ENCODE assay signal across 19 cellular contexts in the genomic region with DNA sequence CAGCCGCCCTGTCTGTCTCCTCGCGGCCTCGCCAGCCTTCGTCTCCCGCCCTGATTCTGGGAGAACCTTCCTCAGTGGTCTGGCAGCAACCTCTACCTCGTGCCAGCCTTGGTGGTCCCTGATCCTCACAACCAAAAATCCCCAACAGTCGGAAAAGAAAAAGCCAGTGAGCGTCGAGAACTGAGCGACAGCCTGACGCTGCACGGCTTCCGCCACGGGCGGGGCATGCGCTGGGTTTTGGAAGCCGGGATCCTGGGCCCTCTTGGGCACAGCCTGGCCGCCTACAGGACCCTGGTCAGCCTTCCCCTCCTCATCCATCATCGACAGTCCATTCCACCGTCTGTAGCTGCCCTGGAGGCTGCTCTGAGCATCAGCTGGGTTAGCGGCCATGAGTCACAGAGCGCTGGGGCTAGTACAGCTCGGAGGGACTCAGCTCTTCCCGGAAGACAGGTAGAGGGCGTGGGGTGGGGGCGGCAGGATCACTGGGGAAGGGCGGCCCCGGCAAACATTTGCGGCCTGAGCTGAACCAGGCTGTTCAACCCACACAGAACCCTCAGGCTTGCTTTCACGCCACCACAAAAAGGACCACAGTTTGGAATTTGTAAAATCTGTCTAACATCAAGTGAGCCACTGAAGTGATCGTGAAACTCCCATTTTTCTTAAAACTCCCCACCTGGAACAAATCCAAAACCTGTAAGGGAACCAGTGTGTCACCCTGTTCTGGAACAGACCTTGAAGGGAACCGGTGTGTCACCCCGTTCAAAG. TPM values are rescaled to one million over a fixed set of nuclear protein-coding genes. Genes with fewer than 3 reads are reported as not detected.
DNase-seq lines count a peak whose midpoint lies in the region; ATAC-seq and TF ChIP-seq lines count a peak whose summit lies in the region.
"Had no signal": no experiment of that assay in that cellular context is flagged by ENCODE, and none has a peak within 500 bp of the region (broad histone marks: within the 10 kb centered on the region; RNA-seq: fewer than 3 reads in every experiment).

No MANE protein-coding gene starts in this region.

- ATAC-seq in left lung (no peak), HG03095 (IDR thresholded peaks at IDR 0.05; ENCODE audit: unreplicated experiment) (no peak), HG02884 (IDR thresholded peaks at IDR 0.05; ENCODE audit: unreplicated experiment) (no peak)

- peaks cover 23 to 42% of the 10 kb centered on the region in 2 experiments for H3K4me1 Mint-ChIP-seq in H9

- no peaks in the 10 kb centered on the region for H4K20me1 ChIP-seq in H9 (ENCODE audit: control insufficient read depth, insufficient read depth, insufficient read length)
- H4K20me1 ChIP-seq in smooth muscle cell (ENCODE audit: low read depth), result no peaks in the 10 kb centered on the region

- no peak overlapping the region for H3K56ac ChIP-seq in H9 (ENCODE audit: insufficient read length, low read depth, low read length)

- H2BK120ac ChIP-seq in H9 (ENCODE audit: low read depth, low read length, poor library complexity, severe bottlenecking), result no peak overlapping the region

- H3K4me2 ChIP-seq in H9 (ENCODE audit: insufficient read depth, insufficient read length, low read length) (no peak overlapping the region), smooth muscle cell (no peak overlapping the region)
- H3K4me2 ChIP-seq: SK-N-SH had no signal

- H3K27me3 ChIP-seq in H9 (ENCODE audit: insufficient read depth, low read length), result no peaks in the 10 kb centered on the region
- H3K27me3 ChIP-seq in adrenal gland, result no peaks in the 10 kb centered on the region
- H3K27me3 ChIP-seq in left lung, result no peaks in the 10 kb centered on the region
- H3K27me3 ChIP-seq in sigmoid colon, result no peaks in the 10 kb centered on the region
- no peaks in the 10 kb centered on the region for H3K27me3 ChIP-seq in smooth muscle cell (ENCODE audit: low read depth)
- H3K27me3 ChIP-seq: ascending aorta, vagina had no signal

- no peak overlapping the region for H3K14ac ChIP-seq in H9 (ENCODE audit: insufficient read depth, low read length)

- H3K9me3 Mint-ChIP-seq in H9, result no peaks in the 10 kb centered on the region

- TF ChIP-seq POLR2A in adrenal gland (IDR thresholded peaks at IDR 0.05) (no peak), sigmoid colon (IDR thresholded peaks at IDR 0.05) (no peak)

- peaks cover 7% of the 10 kb centered on the region; the same call in 1 of the 2 replicates for H3K4me1 ChIP-seq in H9 (ENCODE audit: insufficient read depth, low read length)
- peaks cover 0 to 5% of the 10 kb centered on the region in 2 donors for H3K4me1 ChIP-seq in adrenal gland (replicated peaks in 1 of 2)
- peaks cover 0 to 15% of the 10 kb centered on the region in 2 donors for H3K4me1 ChIP-seq in left lung
- no peaks in the 10 kb centered on the region for H3K4me1 ChIP-seq in sigmoid colon
- H3K4me1 ChIP-seq in smooth muscle cell (ENCODE audit: low read depth), result no peaks in the 10 kb centered on the region
- H3K4me1 ChIP-seq: ascending aorta, Caco-2, vagina had no signal

- H3K18ac ChIP-seq in H9 (ENCODE audit: insufficient read length, low read depth, low read length), result no peak overlapping the region

- intact Hi-C loops in adrenal gland (cut with DNase I) (no loop called here), left lung (cut with DNase I) (no loop called here), sigmoid colon (cut with DNase I) (no loop called here)

- H3K4me3 ChIP-seq in adrenal gland (no peak overlapping the region), left lung (no peak overlapping the region), sigmoid colon (no peak overlapping the region), smooth muscle cell (no peak overlapping the region)
- H3K4me3 ChIP-seq: ascending aorta, skin epidermis, vagina had no signal

- no peak overlapping the region for H2BK5ac ChIP-seq in H9 (ENCODE audit: insufficient read length, low read length)

- H2BK12ac ChIP-seq in H9 (ENCODE audit: insufficient read length, low read depth, low read length), result no peak overlapping the region

- TF ChIP-seq CTCF in H9 (conservative IDR thresholded peaks at IDR 0.05) (no peak), adrenal gland (IDR thresholded peaks at IDR 0.05) (no peak), left lung (IDR thresholded peaks at IDR 0.05) (no peak), sigmoid colon (IDR thresholded peaks at IDR 0.05) (no peak), smooth muscle cell (IDR thresholded peaks at IDR 0.05; ENCODE audit: borderline replicate concordance, insufficient read depth, poor library complexity, severe bottlenecking) (no peak)

- no peak overlapping the region for H3K27ac ChIP-seq in H9 (ENCODE audit: insufficient read length, low read depth, low read length)
- no peak overlapping the region for H3K27ac ChIP-seq in adrenal gland
- no peak overlapping the region for H3K27ac ChIP-seq in left lung
- H3K27ac ChIP-seq in sigmoid colon, result no peak overlapping the region
- no peak overlapping the region for H3K27ac ChIP-seq in smooth muscle cell (ENCODE audit: low read depth)
- H3K27ac ChIP-seq: ascending aorta, skin epidermis, vagina had no signal

- no peaks in the 10 kb centered on the region; the same call in 1 of the 2 replicates for H3K27me3 Mint-ChIP-seq in H9 (ENCODE audit: low read depth)

- H3K36me3 ChIP-seq in adrenal gland (replicated peaks in 1 of 2) (no peaks in the 10 kb centered on the region), left lung (no peaks in the 10 kb centered on the region), sigmoid colon (no peaks in the 10 kb centered on the region), smooth muscle cell (ENCODE audit: low read depth) (no peaks in the 10 kb centered on the region)
- H3K36me3 ChIP-seq: ascending aorta, vagina had no signal

- peak overlapping the region; percentile 44 to 72 (median 51); a peak in 4 of 7 replicates for H3K27ac Mint-ChIP-seq in H9

- H3K4me3 Mint-ChIP-seq in H9, result no peak overlapping the region; a peak in 1 of 5 replicates

- no peaks in the 10 kb centered on the region for H3K36me3 Mint-ChIP-seq in H9 (ENCODE audit: insufficient read depth in 1 of 3, low read depth in 3 of 3)

- H2AK5ac ChIP-seq in H9 (ENCODE audit: insufficient read length, low read length), result no peak overlapping the region

- H2AFZ ChIP-seq in H9 (ENCODE audit: low read length) (no peak overlapping the region), smooth muscle cell (ENCODE audit: low read depth) (no peak overlapping the region)

- no peaks in the 10 kb centered on the region for H3K23me2 ChIP-seq in H9 (ENCODE audit: insufficient read length, low read depth, low read length, poor library complexity, severe bottlenecking)

- no peaks in the 10 kb centered on the region for H3K79me2 ChIP-seq in H9 (ENCODE audit: insufficient read depth, low read length)
- H3K79me2 ChIP-seq in smooth muscle cell (ENCODE audit: low read depth), result no peaks in the 10 kb centered on the region

- no peak for TF ChIP-seq EP300 in sigmoid colon (IDR thresholded peaks at IDR 0.05)

- H3F3A ChIP-seq in smooth muscle cell (ENCODE audit: low read depth), result no peaks in the 10 kb centered on the region

- no peak overlapping the region for H4K5ac ChIP-seq in H9 (ENCODE audit: insufficient read length, low read depth, low read length)

- H4K91ac ChIP-seq in H9 (ENCODE audit: insufficient read length, low read depth, low read length), result no peak overlapping the region

- H3K23ac ChIP-seq in H9 (ENCODE audit: insufficient read length, low read depth, low read length), result no peak overlapping the region

- no peaks in the 10 kb centered on the region for H3K9me3 ChIP-seq in H9 (ENCODE audit: control insufficient read depth, low read depth, low read length)
- H3K9me3 ChIP-seq in adrenal gland (replicated peaks in 1 of 3), result no peaks in the 10 kb centered on the region
- H3K9me3 ChIP-seq in left lung, result no peaks in the 10 kb centered on the region
- H3K9me3 ChIP-seq in sigmoid colon, result no peaks in the 10 kb centered on the region
- H3K9me3 ChIP-seq in smooth muscle cell (replicated peaks; ENCODE audit: low read depth), result no peaks in the 10 kb centered on the region
- H3K9me3 ChIP-seq: ascending aorta, Caco-2, SK-N-SH, vagina had no signal

- H3K79me1 ChIP-seq in H9 (ENCODE audit: insufficient read depth, low read depth, low read length, poor library complexity, severe bottlenecking), result no peaks in the 10 kb centered on the region

- WGBS in H9 (ENCODE audit: extremely low coverage, insufficient read length, low lambda C conversion rate), result no CpG with 5 or more reads among the region's 34 CpGs
- WGBS in adrenal gland, 4 donors, result 87 to 91% (median 89%) methylated on average over 27 to 34 of the region's 34 CpGs
- WGBS in sigmoid colon, 2 donors, result 92 to 95% methylated on average over 34 of the region's 34 CpGs
- 81% methylated on average over 26 of the region's 34 CpGs for WGBS in smooth muscle cell (ENCODE audit: low lambda C conversion rate)

- no peak for DNase-seq in H9
- DNase-seq in adrenal gland, result peak in 4 of 7 donors; percentile 1 to 15 (median 11)
- peak; percentile 28 to 59 for DNase-seq in left lung
- DNase-seq in sigmoid colon, result peak; percentile 53
- DNase-seq in smooth muscle cell (lab: John Stamatoyannopoulos, UW; ENCODE audit: unreplicated experiment), result no peak
- DNase-seq: activated CD4-positive, alpha-beta T cell treated with anti-CD3 and anti-CD28 coated beads, Interleukin-2, amount 50 U/mL, for 1 hour; activated naive CD4-positive, alpha-beta T cell; EL; KBM-7; SK-N-SH; stimulated activated CD4-positive, alpha-beta T cell treated with anti-CD3 and anti-CD28 coated beads, Interleukin-4, amount 100 ng/mL, for 24 hours had no signal

- no peak overlapping the region for H2BK20ac ChIP-seq in H9 (ENCODE audit: low read depth, low read length, poor library complexity, severe bottlenecking)

- no peak overlapping the region for H3T11ph ChIP-seq in H9 (ENCODE audit: low read length)

- H3K4ac ChIP-seq in H9 (ENCODE audit: low read depth, low read length), result no peak overlapping the region

- H2BK15ac ChIP-seq in H9 (ENCODE audit: low read depth, low read length), result no peak overlapping the region

- no peak overlapping the region for H3K9ac ChIP-seq in H9 (ENCODE audit: extremely low read depth, insufficient read length, low read length)
- H3K9ac ChIP-seq in smooth muscle cell (ENCODE audit: low read depth), result no peak overlapping the region
- H3K9ac ChIP-seq: SK-N-SH had no signal

- no peak overlapping the region for H4K8ac ChIP-seq in H9 (replicated peaks; ENCODE audit: insufficient read length, low read depth, low read length)

RNA-seq across cellular contexts. Expression of a gene that starts 55.4 kb away (rescaled TPM):
- total RNA-seq in H9 (2021) (1.9 and 2.1 TPM in 2 replicates), adrenal gland (10 to 100 TPM in 1 of 8 donors, 1 to 10 TPM in 7; 2.6 to 15.7 (median 6.6) TPM), left lung (1 to 10 TPM; 2.4 to 6.9 TPM), sigmoid colon (10 to 100 TPM in 1 of 4 donors, 1 to 10 TPM in 3; 2.5 to 12.5 (median 6.9) TPM), smooth muscle cell (0.27 TPM in 2 replicates)
- polyA plus RNA-seq in adrenal gland (10 to 100 TPM in 1 of 3 donors, 1 to 10 TPM in 2; 5.3 to 11.3 (median 5.8) TPM), sigmoid colon (1 to 10 TPM in 2 of 3 donors, under 1 TPM in 1; 0.46 to 7.4 (median 1.2) TPM), smooth muscle cell (0.24 and 0.48 TPM in 2 replicates)
- total RNA-seq: Caco-2, H4, osteocyte had no signal

Comparison
In these comparisons a context has a peak if more than half of its experiments do, and no peak if none do; other contexts are left out.
1. DNase-seq: peak in adrenal gland (4 of 7), left lung (2 of 2) and sigmoid colon (single experiment); none in H9 (single experiment) and smooth muscle cell (single experiment).